In genomic region chr12:105721051-105721825, GRCh38 we compare ENCODE assay signal across 9 cellular contexts.
DNase-seq lines count a peak whose midpoint lies in the region; ATAC-seq, FAIRE-seq and TF ChIP-seq lines count a peak whose summit lies in the region.
"Had no signal": no experiment of that assay in that cellular context is flagged by ENCODE, and none has a peak within 500 bp of the region (broad histone marks: within the 10 kb centered on the region; RNA-seq: fewer than 3 reads in every experiment).

No MANE protein-coding gene starts in this region.

- H3K79me2 ChIP-seq in KMS-11 (ENCODE audit: insufficient read depth, low read depth): no peaks in the 10 kb centered on the region

- H3K27me3 ChIP-seq in HAP-1 (ENCODE audit: low read depth) (no peaks in the 10 kb centered on the region), KMS-11 (ENCODE audit: insufficient read depth, low read depth) (no peaks in the 10 kb centered on the region), pancreas (no peaks in the 10 kb centered on the region), gastroesophageal sphincter (no peaks in the 10 kb centered on the region)

- peak; percentile 54 for ATAC-seq in GM18520 (IDR thresholded peaks at IDR 0.05; ENCODE audit: unreplicated experiment)
- no peak for ATAC-seq in pancreas
- ATAC-seq in HG03097 (IDR thresholded peaks at IDR 0.05; ENCODE audit: low FRiP score, unreplicated experiment): no peak
- ATAC-seq in gastroesophageal sphincter: no peak

- no peak for FAIRE-seq in pancreas (lab: Jason Lieb, UNC)

- peak overlapping the region; percentile 37 for H3K4me2 ChIP-seq in KMS-11

- TF ChIP-seq EP300 in gastroesophageal sphincter (IDR thresholded peaks at IDR 0.05): no peak

- H3K9me3 ChIP-seq in HAP-1 (no peaks in the 10 kb centered on the region), pancreas (no peaks in the 10 kb centered on the region), gastroesophageal sphincter (no peaks in the 10 kb centered on the region)

- H3K27ac ChIP-seq in KMS-11 (no peak overlapping the region), pancreas (no peak overlapping the region), gastroesophageal sphincter (no peak overlapping the region)

- H2AFZ ChIP-seq in KMS-11 (ENCODE audit: low read depth): no peak overlapping the region

- no peak overlapping the region for H3K4me3 ChIP-seq in HAP-1
- H3K4me3 ChIP-seq in KMS-11 (IDR thresholded peaks at IDR 0.05; ENCODE audit: insufficient read depth, low read depth, low read length): no peak overlapping the region
- no peak overlapping the region for H3K4me3 ChIP-seq in astrocyte of the spinal cord (ENCODE audit: low read depth, low read length)
- no peak overlapping the region for H3K4me3 ChIP-seq in pancreas
- H3K4me3 ChIP-seq in gastroesophageal sphincter: no peak overlapping the region

- WGBS in pancreas, 2 donors: 53 to 54% methylated on average over 5 of the region's 5 CpGs
- 69 to 87% methylated on average over 4 to 5 of the region's 5 CpGs for WGBS in gastroesophageal sphincter (ENCODE audit: low coverage in 1 of 2), 2 donors

- TF ChIP-seq CTCF in KMS-11 (conservative IDR thresholded peaks at IDR 0.05; ENCODE audit: low read depth, low read length) (no peak), astrocyte of the spinal cord (IDR thresholded peaks at IDR 0.05; ENCODE audit: low read depth, low read length) (no peak), pancreas (IDR thresholded peaks at IDR 0.05) (no peak), gastroesophageal sphincter (IDR thresholded peaks at IDR 0.05) (no peak)

- no peak for TF ChIP-seq POLR2A in gastroesophageal sphincter (IDR thresholded peaks at IDR 0.05)

- in situ Hi-C loops in HAP-1 (cut with MboI; ENCODE audit: low sequenced_read_pairs): no loop called here
- in situ Hi-C loops in astrocyte of the spinal cord (cut with HindIII; ENCODE audit: low sequenced_read_pairs): no loop called here

- no peak overlapping the region for H3K9ac ChIP-seq in KMS-11

- H4K20me1 ChIP-seq in KMS-11 (ENCODE audit: insufficient read depth): no peaks in the 10 kb centered on the region

- intact Hi-C loops in pancreas (cut with DNase I): no loop called here

- H3K4me1 ChIP-seq in HAP-1 (peaks cover 58% of the 10 kb centered on the region), KMS-11 (ENCODE audit: low read depth, poor library complexity, severe bottlenecking) (peaks cover 28% of the 10 kb centered on the region), pancreas (no peaks in the 10 kb centered on the region), gastroesophageal sphincter (no peaks in the 10 kb centered on the region)

- DNase-seq in HAP-1 (ENCODE audit: low spot score in 2 of 2) (peak; percentile 32 to 55), astrocyte of the spinal cord (ENCODE audit: low read depth, low spot score) (peak; percentile 52), pancreas (no peak), dermis blood vessel endothelial cell (no peak)
- DNase-seq: NCI-H446 treated with DMSO at 0.1 percent for 48 hours had no signal

- H3K36me3 ChIP-seq in HAP-1 (replicated peaks): no peaks in the 10 kb centered on the region
- no peaks in the 10 kb centered on the region for H3K36me3 ChIP-seq in KMS-11 (ENCODE audit: insufficient read depth)
- H3K36me3 ChIP-seq in pancreas: no peaks in the 10 kb centered on the region
- H3K36me3 ChIP-seq in gastroesophageal sphincter: no peaks in the 10 kb centered on the region

Comparison
In these comparisons a context has a peak if more than half of its experiments do, and no peak if none do; other contexts are left out.
1. DNase-seq: peak in HAP-1 (2 of 2) and astrocyte of the spinal cord (single experiment); none in pancreas (0 of 6) and dermis blood vessel endothelial cell (single experiment).